Comparison of ENCODE assay signal across 11 cellular contexts in genomic region chr17:34499576-34499975, GRCh38.
A peak's percentile ranks its signal among the peaks of the same experiment; 100 is the strongest.
DNase-seq lines count a peak whose midpoint lies in the region; ATAC-seq and TF ChIP-seq lines count a peak whose summit lies in the region.
"Had no signal": no experiment of that assay in that cellular context is flagged by ENCODE, and none has a peak within 500 bp of the region (broad histone marks: within the 10 kb centered on the region; RNA-seq: fewer than 3 reads in every experiment).

No MANE protein-coding gene starts in this region.

- 0 to 2% (median 0%) methylated on average over 1 of the region's 1 CpG for WGBS in adrenal gland, 4 donors

- in situ Hi-C loops in astrocyte of the cerebellum (cut with HindIII; ENCODE audit: low sequenced_read_pairs): no loop called here

- DNase-seq in EH (ENCODE audit: low read depth) (peak; percentile 37), astrocyte of the cerebellum (ENCODE audit: low read depth) (peak; percentile 6), kidney glomerular epithelial cell (lab: John Stamatoyannopoulos, UW) (peak; percentile 28), adrenal gland (no peak), type B pancreatic cell (ENCODE audit: extremely low spot score, unreplicated experiment) (no peak), NCI-H345 (lab: John Stamatoyannopoulos, UW) (no peak)
- DNase-seq: NCI-H510A treated with DMSO at 0.1 percent for 48 hours had no signal

- H3K4me3 ChIP-seq in astrocyte of the cerebellum (ENCODE audit: low read depth, low read length): no peak overlapping the region
- no peak overlapping the region for H3K4me3 ChIP-seq in adrenal gland
- H3K4me3 ChIP-seq: mucosa of descending colon had no signal

- no peak overlapping the region for H3K27ac ChIP-seq in adrenal gland

- no peak for ATAC-seq in GM19397 (IDR thresholded peaks at IDR 0.05; ENCODE audit: unreplicated experiment)
- ATAC-seq: mucosa of descending colon had no signal

- H3K4me3 Mint-ChIP-seq in type B pancreatic cell: no peak overlapping the region
- H3K4me3 Mint-ChIP-seq: dendritic cell treated with granulocyte-macrophage colony-stimulating factor and Interleukin-4, amounts not matched to agents 40 ng/mL and 50 ng/mL, for 4 days had no signal

- H3K27me3 ChIP-seq in adrenal gland: peaks cover 3% of the 10 kb centered on the region

- no peaks in the 10 kb centered on the region for H3K9me3 ChIP-seq in adrenal gland (replicated peaks in 1 of 3)
- H3K9me3 ChIP-seq: mucosa of descending colon had no signal

- intact Hi-C loops in adrenal gland (cut with DNase I): no loop called here

- no peak for TF ChIP-seq EP300 in Ishikawa (IDR thresholded peaks at IDR 0.05; ENCODE audit: borderline replicate concordance)

- TF ChIP-seq CTCF in astrocyte of the cerebellum (IDR thresholded peaks at IDR 0.05; ENCODE audit: low read depth, low read length, missing control alignments) (no peak), adrenal gland (IDR thresholded peaks at IDR 0.05) (no peak), type B pancreatic cell (conservative IDR thresholded peaks at IDR 0.05) (no peak)

- no peaks in the 10 kb centered on the region for H3K4me1 Mint-ChIP-seq in type B pancreatic cell (ENCODE audit: unreplicated experiment)

- no peaks in the 10 kb centered on the region for H3K9me3 Mint-ChIP-seq in type B pancreatic cell
- H3K9me3 Mint-ChIP-seq: dendritic cell treated with granulocyte-macrophage colony-stimulating factor and Interleukin-4, amounts not matched to agents 40 ng/mL and 50 ng/mL, for 4 days had no signal

- H3K27ac Mint-ChIP-seq in type B pancreatic cell: no peak overlapping the region
- H3K27ac Mint-ChIP-seq: dendritic cell treated with granulocyte-macrophage colony-stimulating factor and Interleukin-4, amounts not matched to agents 40 ng/mL and 50 ng/mL, for 4 days had no signal

- no peaks in the 10 kb centered on the region for H3K36me3 Mint-ChIP-seq in type B pancreatic cell

- H3K4me1 ChIP-seq in adrenal gland (replicated peaks in 1 of 2): peaks cover 0 to 4% of the 10 kb centered on the region in 2 donors

- no peaks in the 10 kb centered on the region for H3K36me3 ChIP-seq in adrenal gland (replicated peaks in 1 of 2)

- no peak for TF ChIP-seq RAD21 in Ishikawa (IDR thresholded peaks at IDR 0.05; ENCODE audit: low read depth)

- H3K27me3 Mint-ChIP-seq in type B pancreatic cell: peaks cover 43% of the 10 kb centered on the region

- no peak for TF ChIP-seq POLR2A in adrenal gland (IDR thresholded peaks at IDR 0.05)

TF ChIP-seq in Ishikawa, 13 proteins besides CTCF, POLR2A, EP300 and RAD21:
- TF ChIP-seq TEAD4 (IDR thresholded peaks at IDR 0.05) (no peak), REST (IDR thresholded peaks at IDR 0.05; ENCODE audit: low read depth) (peak; percentile 83)

Comparison
In these comparisons a context has a peak if more than half of its experiments do, and no peak if none do; other contexts are left out.
1. DNase-seq: peak in EH (single experiment), astrocyte of the cerebellum (single experiment) and kidney glomerular epithelial cell (single experiment); none in adrenal gland (0 of 7), type B pancreatic cell (single experiment) and NCI-H345 (single experiment).